Comparison of ENCODE assay signal across 10 cellular contexts in genomic region chr17:30920683-30921543, GRCh38. TPM values are rescaled to one million over a fixed set of nuclear protein-coding genes. Genes with fewer than 3 reads are reported as not detected.
DNase-seq lines count a peak whose midpoint lies in the region; ATAC-seq and TF ChIP-seq lines count a peak whose summit lies in the region.
"Had no signal": no experiment of that assay in that cellular context is flagged by ENCODE, and none has a peak within 500 bp of the region (broad histone marks: within the 10 kb centered on the region; RNA-seq: fewer than 3 reads in every experiment).

No MANE protein-coding gene starts in this region.

- peak overlapping the region in 1 of 5 donors; percentile 85 for H3K27ac ChIP-seq in adrenal gland

- H3K9me3 ChIP-seq in adrenal gland (replicated peaks in 1 of 3): no peaks in the 10 kb centered on the region
- H3K9me3 ChIP-seq: BE2C, Peyer's patch had no signal

- peak overlapping the region in 1 of 4 donors; percentile 65 for H3K4me3 ChIP-seq in adrenal gland

- H3K36me3 ChIP-seq in adrenal gland (replicated peaks in 1 of 2): no peaks in the 10 kb centered on the region
- H3K36me3 ChIP-seq: BE2C, Peyer's patch had no signal

- H3K36me3 Mint-ChIP-seq in activated naive CD4-positive, alpha-beta T cell treated with anti-CD3 and anti-CD28 coated beads, Interleukin-2, amount 10 ng/mL, durations not matched to agents 7 days and 5 days: no peaks in the 10 kb centered on the region
- H3K36me3 Mint-ChIP-seq in activated naive CD8-positive, alpha-beta T cell treated with anti-CD3 and anti-CD28 coated beads for 36 hours: no peaks in the 10 kb centered on the region
- no peaks in the 10 kb centered on the region for H3K36me3 Mint-ChIP-seq in type B pancreatic cell

- WGBS in adrenal gland, 4 donors: 80 to 85% (median 82%) methylated on average over 11 of the region's 11 CpGs

- no peak overlapping the region for H3K27ac Mint-ChIP-seq in activated naive CD4-positive, alpha-beta T cell treated with anti-CD3 and anti-CD28 coated beads, Interleukin-2, amount 10 ng/mL, durations not matched to agents 7 days and 5 days
- H3K27ac Mint-ChIP-seq in activated naive CD8-positive, alpha-beta T cell treated with anti-CD3 and anti-CD28 coated beads for 36 hours: no peak overlapping the region
- no peak overlapping the region for H3K27ac Mint-ChIP-seq in type B pancreatic cell

- CTCF ChIA-PET in activated naive CD4-positive, alpha-beta T cell treated with anti-CD3 and anti-CD28 coated beads, Interleukin-2, amount 10 ng/mL, durations not matched to agents 7 days and 5 days (lab: Charles Lee): no interaction called here

- DNase-seq in activated naive CD4-positive, alpha-beta T cell treated with anti-CD3 and anti-CD28 coated beads, Interleukin-2, amount 10 ng/mL, durations not matched to agents 7 days and 5 days: no peak
- no peak for DNase-seq in activated naive CD4-positive, alpha-beta T cell treated with Interleukin-2 at 50 U/mL for 16 hours
- no peak for DNase-seq in activated naive CD8-positive, alpha-beta T cell treated with anti-CD3 and anti-CD28 coated beads for 36 hours
- no peak for DNase-seq in left colon
- DNase-seq in type B pancreatic cell (ENCODE audit: extremely low spot score, unreplicated experiment): no peak
- no peak for DNase-seq in GM13977 (ENCODE audit: low spot score)
- no peak for DNase-seq in adrenal gland

- H3K27me3 ChIP-seq in adrenal gland: peaks cover 10% of the 10 kb centered on the region

- peaks cover 9 to 18% of the 10 kb centered on the region in 2 donors for H3K4me1 ChIP-seq in adrenal gland (replicated peaks in 1 of 2)
- H3K4me1 ChIP-seq: BE2C had no signal

- in situ Hi-C loops in GM13977 (cut with MboI; ENCODE audit: low pct_unique_long_range_greater_than_20kb, low sequenced_read_pairs, unreplicated experiment): no loop called here

- peak overlapping the region; percentile 49 for H3K4me3 Mint-ChIP-seq in activated naive CD4-positive, alpha-beta T cell treated with anti-CD3 and anti-CD28 coated beads, Interleukin-2, amount 10 ng/mL, durations not matched to agents 7 days and 5 days
- H3K4me3 Mint-ChIP-seq in activated naive CD8-positive, alpha-beta T cell treated with anti-CD3 and anti-CD28 coated beads for 36 hours: peak overlapping the region; percentile 40
- peak overlapping the region; percentile 86 for H3K4me3 Mint-ChIP-seq in type B pancreatic cell

- intact Hi-C loops in left colon (cut with DNase I, micrococcal nuclease) (no loop called here), adrenal gland (cut with DNase I) (no loop called here)

- ATAC-seq in left colon (peak; percentile 7), HG03196 (IDR thresholded peaks at IDR 0.05; ENCODE audit: unreplicated experiment) (no peak)

- no peaks in the 10 kb centered on the region for H3K9me3 Mint-ChIP-seq in activated naive CD4-positive, alpha-beta T cell treated with anti-CD3 and anti-CD28 coated beads, Interleukin-2, amount 10 ng/mL, durations not matched to agents 7 days and 5 days
- H3K9me3 Mint-ChIP-seq in activated naive CD8-positive, alpha-beta T cell treated with anti-CD3 and anti-CD28 coated beads for 36 hours: no peaks in the 10 kb centered on the region
- no peaks in the 10 kb centered on the region for H3K9me3 Mint-ChIP-seq in type B pancreatic cell

- H3K4me1 Mint-ChIP-seq in activated naive CD4-positive, alpha-beta T cell treated with anti-CD3 and anti-CD28 coated beads, Interleukin-2, amount 10 ng/mL, durations not matched to agents 7 days and 5 days: peaks cover 14% of the 10 kb centered on the region
- H3K4me1 Mint-ChIP-seq in activated naive CD8-positive, alpha-beta T cell treated with anti-CD3 and anti-CD28 coated beads for 36 hours: peaks cover 8% of the 10 kb centered on the region
- peaks cover 13% of the 10 kb centered on the region for H3K4me1 Mint-ChIP-seq in type B pancreatic cell (ENCODE audit: unreplicated experiment)

- TF ChIP-seq POLR2A in adrenal gland (IDR thresholded peaks at IDR 0.05): no peak

- H3K27me3 Mint-ChIP-seq in activated naive CD4-positive, alpha-beta T cell treated with anti-CD3 and anti-CD28 coated beads, Interleukin-2, amount 10 ng/mL, durations not matched to agents 7 days and 5 days: peaks cover 78% of the 10 kb centered on the region
- H3K27me3 Mint-ChIP-seq in activated naive CD8-positive, alpha-beta T cell treated with anti-CD3 and anti-CD28 coated beads for 36 hours: peaks cover 49% of the 10 kb centered on the region
- H3K27me3 Mint-ChIP-seq in type B pancreatic cell: peaks cover 70% of the 10 kb centered on the region

- TF ChIP-seq CTCF in type B pancreatic cell (conservative IDR thresholded peaks at IDR 0.05): peak; percentile 18
- TF ChIP-seq CTCF in GM13977 (IDR thresholded peaks at IDR 0.05; ENCODE audit: extremely low read depth, insufficient read depth, missing control alignments): no peak
- TF ChIP-seq CTCF in adrenal gland (IDR thresholded peaks at IDR 0.05): no peak

RNA-seq across cellular contexts. Expression of gene ADAP2, which starts 0.8 kb away (rescaled TPM):
- total RNA-seq in activated naive CD8-positive, alpha-beta T cell treated with anti-CD3 and anti-CD28 coated beads for 36 hours: under 1 TPM; 0.19 to 0.42 TPM
- total RNA-seq in left colon: 10 to 100 TPM in 1 of 2 donors, 1 to 10 TPM in 1; 6.2 to 14.4 TPM
- 1.4 and 2.6 TPM in 2 replicates for total RNA-seq in type B pancreatic cell (ENCODE audit: low replicate concordance)
- total RNA-seq in adrenal gland: 10 to 100 TPM; 29.3 to 84.7 (median 42.4) TPM
- polyA plus RNA-seq in adrenal gland: 10 to 100 TPM in 1 of 3 donors, 1 to 10 TPM in 2; 7.8 to 15.7 (median 9.6) TPM

RNA-seq across cellular contexts. Expression of gene TEFM, which starts 14.9 kb away (rescaled TPM):
- total RNA-seq in activated naive CD8-positive, alpha-beta T cell treated with anti-CD3 and anti-CD28 coated beads for 36 hours: 10 to 100 TPM; 13.2 to 14.0 TPM
- total RNA-seq in left colon: 10 to 100 TPM; 11.8 to 17.8 TPM
- total RNA-seq in type B pancreatic cell (ENCODE audit: low replicate concordance): 17.8 and 19.4 TPM in 2 replicates
- 10 to 100 TPM in 6 of 8 donors, 1 to 10 TPM in 2; 8.1 to 19.9 (median 12.2) TPM for total RNA-seq in adrenal gland
- polyA plus RNA-seq in adrenal gland: 10 to 100 TPM in 1 of 3 donors, 1 to 10 TPM in 2; 6.1 to 22.0 (median 9.3) TPM

RNA-seq across cellular contexts. Expression of gene RNF135, which starts 49.9 kb away (rescaled TPM):
- 1 to 10 TPM; 4.9 to 6.1 TPM for total RNA-seq in activated naive CD8-positive, alpha-beta T cell treated with anti-CD3 and anti-CD28 coated beads for 36 hours
- total RNA-seq in left colon: 10 to 100 TPM; 19.2 to 27.0 TPM
- 8.8 and 10.8 TPM in 2 replicates for total RNA-seq in type B pancreatic cell (ENCODE audit: low replicate concordance)
- total RNA-seq in adrenal gland: 10 to 100 TPM; 15.7 to 35.6 (median 22.7) TPM
- 10 to 100 TPM; 11.0 to 23.7 (median 21.6) TPM for polyA plus RNA-seq in adrenal gland
